10 cellular contexts compared by ENCODE assay signal in genomic region chr17:40822132-40822812, GRCh38. TPM values are rescaled to one million over a fixed set of nuclear protein-coding genes. Genes with fewer than 3 reads are reported as not detected.
DNase-seq lines count a peak whose midpoint lies in the region; ATAC-seq and TF ChIP-seq lines count a peak whose summit lies in the region.
"Had no signal": no experiment of that assay in that cellular context is flagged by ENCODE, and none has a peak within 500 bp of the region (broad histone marks: within the 10 kb centered on the region; RNA-seq: fewer than 3 reads in every experiment).

Gene KRT10, minus strand, starts transcription at chr17:40822614. Its CDS starts 29 bp downstream, at chr17:40822585.

- no peak for TF ChIP-seq POLR2A in vagina (IDR thresholded peaks at IDR 0.05)

- no peak for DNase-seq in activated naive CD8-positive, alpha-beta T cell treated with anti-CD3 and anti-CD28 coated beads for 36 hours
- DNase-seq in activated naive CD8-positive, alpha-beta T cell treated with anti-CD3 and anti-CD28 coated beads, Interleukin-2, amount 50 U/mL, for 24 hours, result no peak
- no peak for DNase-seq in chondrocyte (ENCODE audit: low spot score)
- DNase-seq in lower lobe of right lung, result no peak
- DNase-seq in vagina (ENCODE audit: extremely low spot score in 2 of 2), result no peak
- DNase-seq in NOMO-1 (lab: John Stamatoyannopoulos, UW; ENCODE audit: unreplicated experiment in 2 of 2), result no peak
- DNase-seq in NCI-H2227 treated with DMSO at 0.1 percent for 48 hours (lab: John Stamatoyannopoulos, UW), result no peak
- DNase-seq in superior temporal gyrus (ENCODE audit: extremely low spot score), result no peak
- DNase-seq: activated naive CD4-positive, alpha-beta T cell had no signal

- H3K27ac ChIP-seq in lower lobe of right lung (no peak within 1 kb of the TSS), vagina (no peak within 1 kb of the TSS)
- H3K27ac ChIP-seq: BLaER1 had no signal

- ATAC-seq in activated naive CD8-positive, alpha-beta T cell treated with anti-CD3 and anti-CD28 coated beads, Interleukin-2, amount 50 U/mL, for 24 hours, result no peak
- ATAC-seq in lower lobe of right lung, result no peak

- H3K4me3 ChIP-seq in lower lobe of right lung (no peak within 1 kb of the TSS), vagina (peak within 1 kb of the TSS in 1 of 2 donors; percentile 76)
- H3K4me3 ChIP-seq: BLaER1 had no signal

- H3K27me3 ChIP-seq in lower lobe of right lung (ENCODE audit: low read depth) (no peaks in the 10 kb centered on the region), vagina (no peaks in the 10 kb centered on the region)
- H3K27me3 ChIP-seq: BLaER1 had no signal

- H3K9me3 Mint-ChIP-seq in activated naive CD8-positive, alpha-beta T cell treated with anti-CD3 and anti-CD28 coated beads for 36 hours, result peaks cover 2% of the 10 kb centered on the region
- no peaks in the 10 kb centered on the region for H3K9me3 Mint-ChIP-seq in activated naive CD8-positive, alpha-beta T cell treated with anti-CD3 and anti-CD28 coated beads, Interleukin-2, amount 50 U/mL, for 24 hours
- no peaks in the 10 kb centered on the region for H3K9me3 Mint-ChIP-seq in chondrocyte (ENCODE audit: low read depth)

- H3K4me1 Mint-ChIP-seq in activated naive CD8-positive, alpha-beta T cell treated with anti-CD3 and anti-CD28 coated beads for 36 hours, result peaks cover 28% of the 10 kb centered on the region
- H3K4me1 Mint-ChIP-seq in activated naive CD8-positive, alpha-beta T cell treated with anti-CD3 and anti-CD28 coated beads, Interleukin-2, amount 50 U/mL, for 24 hours, result peaks cover 28% of the 10 kb centered on the region
- peaks cover 26% of the 10 kb centered on the region for H3K4me1 Mint-ChIP-seq in chondrocyte (ENCODE audit: low read depth)

- H3K36me3 ChIP-seq in lower lobe of right lung (peaks cover 8% of the 10 kb centered on the region), vagina (peaks cover 0 to 10% of the 10 kb centered on the region in 2 donors)

- H3K27ac Mint-ChIP-seq in activated naive CD8-positive, alpha-beta T cell treated with anti-CD3 and anti-CD28 coated beads for 36 hours, result no peak within 1 kb of the TSS
- H3K27ac Mint-ChIP-seq in activated naive CD8-positive, alpha-beta T cell treated with anti-CD3 and anti-CD28 coated beads, Interleukin-2, amount 50 U/mL, for 24 hours, result no peak within 1 kb of the TSS
- no peak within 1 kb of the TSS for H3K27ac Mint-ChIP-seq in chondrocyte (ENCODE audit: unreplicated experiment)

- H3K4me3 Mint-ChIP-seq in activated naive CD8-positive, alpha-beta T cell treated with anti-CD3 and anti-CD28 coated beads for 36 hours, result no peak within 1 kb of the TSS
- H3K4me3 Mint-ChIP-seq in activated naive CD8-positive, alpha-beta T cell treated with anti-CD3 and anti-CD28 coated beads, Interleukin-2, amount 50 U/mL, for 24 hours, result no peak within 1 kb of the TSS
- no peak within 1 kb of the TSS for H3K4me3 Mint-ChIP-seq in chondrocyte (ENCODE audit: unreplicated experiment)

- peaks cover 39% of the 10 kb centered on the region for H3K36me3 Mint-ChIP-seq in activated naive CD8-positive, alpha-beta T cell treated with anti-CD3 and anti-CD28 coated beads for 36 hours
- H3K36me3 Mint-ChIP-seq in activated naive CD8-positive, alpha-beta T cell treated with anti-CD3 and anti-CD28 coated beads, Interleukin-2, amount 50 U/mL, for 24 hours (ENCODE audit: low read depth), result peaks cover 16% of the 10 kb centered on the region
- peaks cover 3% of the 10 kb centered on the region for H3K36me3 Mint-ChIP-seq in chondrocyte (ENCODE audit: low read depth)

- H3K4me1 ChIP-seq in lower lobe of right lung, result peaks cover 16% of the 10 kb centered on the region
- H3K4me1 ChIP-seq in vagina, result peaks cover 22% of the 10 kb centered on the region

- peaks cover 6% of the 10 kb centered on the region for H3K27me3 Mint-ChIP-seq in activated naive CD8-positive, alpha-beta T cell treated with anti-CD3 and anti-CD28 coated beads for 36 hours
- H3K27me3 Mint-ChIP-seq in activated naive CD8-positive, alpha-beta T cell treated with anti-CD3 and anti-CD28 coated beads, Interleukin-2, amount 50 U/mL, for 24 hours, result peaks cover 6% of the 10 kb centered on the region
- H3K27me3 Mint-ChIP-seq in chondrocyte (ENCODE audit: low read depth), result no peaks in the 10 kb centered on the region

- TF ChIP-seq CTCF in chondrocyte (IDR thresholded peaks at IDR 0.05) (no peak), lower lobe of right lung (IDR thresholded peaks at IDR 0.05) (no peak), vagina (IDR thresholded peaks at IDR 0.05) (no peak)

- intact Hi-C loops in lower lobe of right lung (cut with DNase I) (no loop called here), vagina (cut with DNase I) (no loop called here)

- no peaks in the 10 kb centered on the region for H3K9me3 ChIP-seq in lower lobe of right lung
- no peaks in the 10 kb centered on the region for H3K9me3 ChIP-seq in vagina

RNA-seq across cellular contexts. Expression of gene KRT10, which starts in this region (rescaled TPM):
- total RNA-seq in activated naive CD8-positive, alpha-beta T cell treated with anti-CD3 and anti-CD28 coated beads for 36 hours, result 10 to 100 TPM; 41.9 to 48.6 TPM
- total RNA-seq in chondrocyte, result 52.9 to 80.2 TPM (median 55.0 TPM) in 3 replicates
- 31.7 TPM for total RNA-seq in lower lobe of right lung
- 919 TPM for total RNA-seq in vagina

Comparison
In these comparisons a context has a peak if more than half of its experiments do, and no peak if none do; other contexts are left out.
1. RNA of gene KRT10 (total RNA-seq): 919 TPM in vagina (single experiment); 52.9 to 80.2 TPM in chondrocyte, 41.9 to 48.6 TPM in activated naive CD8-positive, alpha-beta T cell treated with anti-CD3 and anti-CD28 coated beads for 36 hours and 31.7 TPM in lower lobe of right lung (single experiment); every median in the first group is over 10 times any median in the second.